In genomic region chr10:119686465-119687191, GRCh38 we compare ENCODE assay signal across 1 cellular context.
TF ChIP-seq lines count a peak whose summit lies in the region.

No MANE protein-coding gene starts in this region.

TF ChIP-seq in HepG2, 621 proteins besides CTCF, POLR2A, EP300 and RAD21 (continued from another document):
- TF ChIP-seq ZBTB4 (CRISPR knock-in tag; IDR thresholded peaks at IDR 0.05; ENCODE audit: borderline replicate concordance) (peak; percentile 57; the same call in 1 of the 2 replicates), MIXL1 (CRISPR knock-in tag; IDR thresholded peaks at IDR 0.05) (peak; percentile 70; the same call in 1 of the 2 replicates), RFXANK (CRISPR knock-in tag; IDR thresholded peaks at IDR 0.05) (0 out of 2 replicates have a peak, but pooled peaks have one; percentile 17), HOXA7 (CRISPR knock-in tag; IDR thresholded peaks at IDR 0.05) (no peak), ZNF777 (CRISPR knock-in tag; IDR thresholded peaks at IDR 0.05) (0 out of 2 replicates have a peak, but pooled peaks have one; percentile 14)
